8 cellular contexts compared by ENCODE assay signal in the genomic region with DNA sequence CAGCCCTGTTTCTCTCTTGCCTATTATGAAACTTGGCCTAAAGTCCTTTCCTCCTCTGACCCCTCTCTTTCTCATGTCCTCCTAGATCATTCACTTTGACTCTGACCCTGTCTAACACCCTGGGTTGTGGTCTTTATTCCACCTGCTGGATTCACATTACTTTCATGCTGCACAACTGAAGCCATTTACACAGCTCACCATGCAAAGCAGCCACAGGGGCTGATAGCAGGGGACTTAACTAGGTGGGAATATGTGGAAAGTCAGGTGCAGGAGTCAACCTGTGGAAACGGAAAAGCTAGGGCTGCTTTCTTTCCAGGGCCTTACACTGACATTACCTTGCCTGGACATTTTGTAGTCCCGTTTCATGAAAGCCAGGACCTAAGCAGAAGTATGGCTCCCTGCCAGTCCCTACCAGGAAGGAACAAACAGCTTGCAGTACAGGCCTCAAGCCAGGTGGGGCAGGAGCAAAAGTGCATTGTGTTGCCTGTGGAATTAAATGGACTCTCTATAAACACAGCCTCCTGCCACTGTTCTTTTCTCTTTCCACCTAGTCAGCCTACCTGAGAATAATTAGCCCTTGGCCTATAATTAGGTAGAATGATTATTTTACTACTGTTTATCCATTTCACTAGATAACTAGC. TPM values are rescaled to one million over a fixed set of nuclear protein-coding genes. Genes with fewer than 3 reads are reported as not detected.
DNase-seq lines count a peak whose midpoint lies in the region; ATAC-seq and TF ChIP-seq lines count a peak whose summit lies in the region.

No MANE protein-coding gene starts in this region.

- H3K4me3 ChIP-seq in HFF-Myc (replicated peaks; ENCODE audit: low read depth, low read length) (no peak overlapping the region), lung (no peak overlapping the region)

- 27 to 32% methylated on average over 2 of the region's 2 CpGs for WGBS in lung, 2 donors

- H3K27me3 ChIP-seq in lung (ENCODE audit: control insufficient read depth, insufficient read depth): no peaks in the 10 kb centered on the region

- H3K9me3 ChIP-seq in lung (ENCODE audit: control insufficient read depth in 2 of 2, insufficient read depth in 1 of 2, low read length in 1 of 2): no peaks in the 10 kb centered on the region

- ATAC-seq in lung (ENCODE audit: insufficient read depth, low FRiP score) (no peak), HG02588 (IDR thresholded peaks at IDR 0.05; ENCODE audit: unreplicated experiment) (no peak)

- H3K4me1 ChIP-seq in lung (ENCODE audit: control insufficient read depth in 2 of 2, insufficient read depth in 2 of 2, low read length in 2 of 2): peaks cover 3 to 15% of the 10 kb centered on the region in 2 donors

- H3K27ac ChIP-seq in lung (ENCODE audit: low read depth in 1 of 2, low read length in 1 of 2): peak overlapping the region in 1 of 2 donors; percentile 39

- TF ChIP-seq CTCF in HFF-Myc (IDR thresholded peaks at IDR 0.05; ENCODE audit: low read depth, low read length, missing control alignments): no peak
- no peak for TF ChIP-seq CTCF in lung (IDR thresholded peaks at IDR 0.05; ENCODE audit: control extremely low read depth, extremely low read depth)

- DNase-seq in DMS 273 (lab: John Stamatoyannopoulos, UW; ENCODE audit: unreplicated experiment): peak; percentile 91
- peak; percentile 12 for DNase-seq in HFF-Myc (ENCODE audit: extremely low read depth, low read depth)
- DNase-seq in NCI-H748 (lab: John Stamatoyannopoulos, UW; ENCODE audit: unreplicated experiment): peak; percentile 97
- peak; percentile 88 to 94 for DNase-seq in cerebellar nuclear complex (lab: John Stamatoyannopoulos, UW)
- DNase-seq in lung (ENCODE audit: low spot score): peak; percentile 78
- DNase-seq in NK-92 treated with Interleukin-12 subunit alpha and Interleukin-12 subunit beta, amount 100 ng/mL, for 24 hours (lab: John Stamatoyannopoulos, UW): no peak
- no peak for DNase-seq in activated CD4-positive, CD25-positive, alpha-beta regulatory T cell treated with anti-CD3 and anti-CD28 coated beads, Interleukin-2, amount 50 U/mL, for 72 hours

- peaks cover 0 to 2% of the 10 kb centered on the region in 2 donors for H3K36me3 ChIP-seq in lung (ENCODE audit: control insufficient read depth in 2 of 2, insufficient read depth in 2 of 2, low read length in 2 of 2)

RNA-seq across cellular contexts. Expression of a gene that starts 11.8 kb away (rescaled TPM):
- 10 to 100 TPM; 10.2 to 34.1 TPM for total RNA-seq in lung
- polyA plus RNA-seq in lung: 10 to 100 TPM; 20.4 to 41.9 TPM

RNA-seq across cellular contexts. Expression of a gene that starts 50.5 kb away (rescaled TPM):
- 10 to 100 TPM; 34.3 to 99.2 TPM for total RNA-seq in lung
- polyA plus RNA-seq in lung: 10 to 100 TPM; 56.7 to 62.5 TPM

Comparison
In these comparisons a context has a peak if more than half of its experiments do, and no peak if none do; other contexts are left out.
1. DNase-seq: peak in DMS 273 (single experiment), HFF-Myc (single experiment), NCI-H748 (single experiment), cerebellar nuclear complex (2 of 2) and lung (single experiment); none in NK-92 treated with Interleukin-12 subunit alpha and Interleukin-12 subunit beta, amount 100 ng/mL, for 24 hours (single experiment) and activated CD4-positive, CD25-positive, alpha-beta regulatory T cell treated with anti-CD3 and anti-CD28 coated beads, Interleukin-2, amount 50 U/mL, for 72 hours (single experiment).